ENCODE assay signal across 32 cellular contexts in genomic region chr2:166115589-166115988, GRCh38. TPM values are rescaled to one million over a fixed set of nuclear protein-coding genes. Genes with fewer than 3 reads are reported as not detected.
DNase-seq lines count a peak whose midpoint lies in the region; ATAC-seq, FAIRE-seq and TF ChIP-seq lines count a peak whose summit lies in the region.
"Had no signal": no experiment of that assay in that cellular context is flagged by ENCODE, and none has a peak within 500 bp of the region (broad histone marks: within the 10 kb centered on the region; RNA-seq: fewer than 3 reads in every experiment).

No MANE protein-coding gene starts in this region.

- no peak overlapping the region for H3K4me3 ChIP-seq in HepG2 (replicated peaks in 1 of 3; ENCODE audit: insufficient read depth in 1 of 3, low read depth in 2 of 3, low read length in 3 of 3)
- no peak overlapping the region for H3K4me3 ChIP-seq in right lobe of liver
- no peak overlapping the region for H3K4me3 ChIP-seq in OCI-LY3 (ENCODE audit: low read length)
- no peak overlapping the region for H3K4me3 ChIP-seq in lower leg skin (ENCODE audit: low read depth, poor library complexity, severe bottlenecking)
- H3K4me3 ChIP-seq: A549, breast epithelium, colonic mucosa, esophagus muscularis mucosa, hepatocyte, left lung, psoas muscle, skin epidermis, upper lobe of left lung had no signal

- H2AFZ ChIP-seq in HepG2 (ENCODE audit: low read length) (peak overlapping the region; percentile 30), OCI-LY3 (ENCODE audit: low read depth, low read length) (peak overlapping the region; percentile 87)
- H2AFZ ChIP-seq: hepatocyte had no signal

- H4K20me1 ChIP-seq in HepG2 (ENCODE audit: insufficient read depth, low read length) (no peaks in the 10 kb centered on the region), OCI-LY3 (ENCODE audit: insufficient read depth, low read length) (no peaks in the 10 kb centered on the region)

- no peak for TF ChIP-seq EP300 in HepG2 (IDR thresholded peaks at IDR 0.05; ENCODE audit: low read depth in 2 of 2, low read length in 2 of 2)
- TF ChIP-seq EP300 in HepG2 (CRISPR knock-in tag; IDR thresholded peaks at IDR 0.05; ENCODE audit: borderline replicate concordance), result no peak

- TF ChIP-seq RAD21 in HepG2 (CRISPR knock-in tag; IDR thresholded peaks at IDR 0.05), result no peak

- H3K9me3 ChIP-seq in HepG2 (ENCODE audit: low read length), result no peaks in the 10 kb centered on the region
- H3K9me3 ChIP-seq in right lobe of liver, result no peaks in the 10 kb centered on the region
- no peaks in the 10 kb centered on the region for H3K9me3 ChIP-seq in OCI-LY3 (ENCODE audit: insufficient read depth, low read length)
- H3K9me3 ChIP-seq: A549, colonic mucosa, psoas muscle, upper lobe of left lung had no signal

- TF ChIP-seq POLR2A in HepG2 (IDR thresholded peaks at IDR 0.05; ENCODE audit: insufficient read depth in 1 of 2, low read depth in 2 of 2, low read length in 2 of 2) (no peak), right lobe of liver (IDR thresholded peaks at IDR 0.05) (no peak), lower leg skin (IDR thresholded peaks at IDR 0.05) (no peak)

- DNase-seq in HepG2 (ENCODE audit: low spot score), result no peak
- no peak for DNase-seq in right lobe of liver
- DNase-seq in NCI-H1092 treated with DMSO at 0.1 percent for 48 hours (lab: John Stamatoyannopoulos, UW), result no peak
- no peak for DNase-seq in lower leg skin (ENCODE audit: low spot score in 2 of 2)
- DNase-seq: activated CD4-positive, alpha-beta T cell treated with anti-CD3 and anti-CD28 coated beads, Interleukin-2, amount 10 ng/mL, durations not matched to agents 24 days and 14 days; activated naive CD4-positive, alpha-beta T cell treated with anti-CD3 and anti-CD28 coated beads, Interleukin-2, amount 10 ng/mL, durations not matched to agents 7 days and 5 days; amniotic stem cell; CD8-positive, alpha-beta memory T cell; colonic mucosa; DMS153; immature natural killer cell; left lung; naive B cell; NCI-H1436; NCI-H2171; NCI-H524; psoas muscle; RPMI8226; upper lobe of left lung had no signal

- WGBS in HepG2 (ENCODE audit: low lambda C conversion rate), result 88% methylated on average over 4 of the region's 4 CpGs
- WGBS in right lobe of liver (ENCODE audit: insufficient coverage, low coverage, low lambda C conversion rate, missing lambda C conversion rate), result 59% methylated on average over 4 of the region's 4 CpGs
- 79 to 84% methylated on average over 4 of the region's 4 CpGs for WGBS in lower leg skin, 2 donors

- in situ Hi-C loops in HepG2 (cut with HindIII; ENCODE audit: extremely low pct_ligation_motif_present, low pct_unique_long_range_greater_than_20kb), result no loop called here

- H3K79me2 ChIP-seq in HepG2 (ENCODE audit: insufficient read depth, low read length) (no peaks in the 10 kb centered on the region), OCI-LY3 (ENCODE audit: low read length) (no peaks in the 10 kb centered on the region)
- H3K79me2 ChIP-seq: hepatocyte had no signal

- H3K27me3 ChIP-seq in HepG2 (ENCODE audit: control insufficient read depth in 1 of 2, insufficient read depth in 2 of 2, low read length in 2 of 2), result no peaks in the 10 kb centered on the region
- H3K27me3 ChIP-seq in right lobe of liver, result no peaks in the 10 kb centered on the region
- H3K27me3 ChIP-seq in OCI-LY3 (ENCODE audit: low read depth, low read length), result no peaks in the 10 kb centered on the region
- H3K27me3 ChIP-seq: breast epithelium, colonic mucosa, esophagus muscularis mucosa, hepatocyte, left lung, upper lobe of left lung had no signal

- H3K27ac ChIP-seq in HepG2 (ENCODE audit: extremely low read length, insufficient read depth, low read length) (no peak overlapping the region), right lobe of liver (no peak overlapping the region), OCI-LY3 (ENCODE audit: low read length) (no peak overlapping the region)
- H3K27ac ChIP-seq: A549, breast epithelium, colonic mucosa, esophagus muscularis mucosa, hepatocyte, left lung, psoas muscle, upper lobe of left lung, VCaP had no signal

- CTCF ChIA-PET in HepG2 (lab: Yijun Ruan, JAX; ENCODE audit: low intra/inter-chr PET ratio, low total read pairs), result no interaction called here

- no peak for ATAC-seq in HepG2
- ATAC-seq in right lobe of liver, result no peak
- peak; percentile 78 for ATAC-seq in HG03060 (IDR thresholded peaks at IDR 0.05; ENCODE audit: low read depth, unreplicated experiment)
- ATAC-seq in GM18502 (IDR thresholded peaks at IDR 0.05; ENCODE audit: poor library complexity, unreplicated experiment), result no peak
- no peak for ATAC-seq in HG03439 (IDR thresholded peaks at IDR 0.05; ENCODE audit: unreplicated experiment)
- ATAC-seq: A549, left lung, psoas muscle had no signal

- H3K9ac ChIP-seq in HepG2 (ENCODE audit: insufficient read depth, low read depth, low read length), result no peak overlapping the region
- H3K9ac ChIP-seq in OCI-LY3 (ENCODE audit: low read length), result no peak overlapping the region

- FAIRE-seq in HepG2 (lab: Jason Lieb, UNC), result no peak
- FAIRE-seq: A549, frontal cortex, GM18507 had no signal

- intact Hi-C loops in HepG2 (cut with micrococcal nuclease; ENCODE audit: unreplicated experiment) (no loop called here), right lobe of liver (cut with DNase I) (no loop called here), lower leg skin (cut with DNase I; ENCODE audit: low total_unique reads) (no loop called here)

- H3K4me2 ChIP-seq in HepG2 (ENCODE audit: low read depth, low read length) (no peak overlapping the region), OCI-LY3 (ENCODE audit: low read length) (peak overlapping the region; percentile 34)
- H3K4me2 ChIP-seq: A549, hepatocyte had no signal

- TF ChIP-seq CTCF in HepG2 (CRISPR knock-in tag; IDR thresholded peaks at IDR 0.05) (no peak), right lobe of liver (IDR thresholded peaks at IDR 0.05) (no peak), OCI-LY3 (IDR thresholded peaks at IDR 0.05; ENCODE audit: low read depth, low read length) (no peak), lower leg skin (IDR thresholded peaks at IDR 0.05) (no peak)

- POLR2A ChIA-PET in HepG2 (lab: Yijun Ruan, JAX), result no interaction called here

- no peaks in the 10 kb centered on the region for H3K4me1 ChIP-seq in HepG2 (ENCODE audit: insufficient read depth, low read length)
- no peaks in the 10 kb centered on the region for H3K4me1 ChIP-seq in right lobe of liver
- peaks cover 4% of the 10 kb centered on the region; the same call in 1 of the 2 replicates for H3K4me1 ChIP-seq in OCI-LY3 (ENCODE audit: low read length)
- H3K4me1 ChIP-seq: A549, breast epithelium, colonic mucosa, esophagus muscularis mucosa, left lung, psoas muscle, upper lobe of left lung had no signal

- no TSS peak for BruUV-seq in HepG2 (replicated peaks; lab: Mats Ljungman, UMichigan)

- H3K36me3 ChIP-seq in HepG2 (replicated peaks in 1 of 2; ENCODE audit: control insufficient read depth in 1 of 2, insufficient read depth in 2 of 2, low read length in 2 of 2) (no peaks in the 10 kb centered on the region), right lobe of liver (no peaks in the 10 kb centered on the region), OCI-LY3 (replicated peaks; ENCODE audit: low read depth, low read length) (no peaks in the 10 kb centered on the region)
- H3K36me3 ChIP-seq: colonic mucosa, esophagus muscularis mucosa, left lung, upper lobe of left lung had no signal

TF ChIP-seq in HepG2, 621 proteins besides CTCF, POLR2A, EP300 and RAD21:
- TF ChIP-seq SYNCRIP (IDR thresholded peaks at IDR 0.05; ENCODE audit: insufficient read depth, low read depth, low read length) (no peak), PHF8 (CRISPR knock-in tag; IDR thresholded peaks at IDR 0.05) (no peak), NR2C2 (CRISPR knock-in tag; IDR thresholded peaks at IDR 0.05; ENCODE audit: borderline replicate concordance) (no peak), ZNF446 (CRISPR knock-in tag; IDR thresholded peaks at IDR 0.05) (no peak), ZNF256 (CRISPR knock-in tag; conservative IDR thresholded peaks at IDR 0.05) (no peak)
- TF ChIP-seq, protein P1, sequence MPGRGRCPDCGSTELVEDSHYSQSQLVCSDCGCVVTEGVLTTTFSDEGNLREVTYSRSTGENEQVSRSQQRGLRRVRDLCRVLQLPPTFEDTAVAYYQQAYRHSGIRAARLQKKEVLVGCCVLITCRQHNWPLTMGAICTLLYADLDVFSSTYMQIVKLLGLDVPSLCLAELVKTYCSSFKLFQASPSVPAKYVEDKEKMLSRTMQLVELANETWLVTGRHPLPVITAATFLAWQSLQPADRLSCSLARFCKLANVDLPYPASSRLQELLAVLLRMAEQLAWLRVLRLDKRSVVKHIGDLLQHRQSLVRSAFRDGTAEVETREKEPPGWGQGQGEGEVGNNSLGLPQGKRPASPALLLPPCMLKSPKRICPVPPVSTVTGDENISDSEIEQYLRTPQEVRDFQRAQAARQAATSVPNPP (CRISPR knock-in tag; IDR thresholded peaks at IDR 0.05), result no peak

RNA-seq across cellular contexts. Expression of gene SCN1A, which starts 12.2 kb away (rescaled TPM):
- total RNA-seq in HepG2 (2016; rRNA removed; fragmentation: Illumina TruSeq; extraction: Trizol) (19.6 and 39.4 TPM in 2 replicates), right lobe of liver (not detected), lower leg skin (under 1 TPM in 1 of 4 donors, not detected in 3; 0.04 TPM)
- total RNA-seq in HepG2 (2016; cell fraction: cytosol; rRNA removed; fragmentation: Illumina TruSeq; extraction: Trizol; ENCODE audit: low read depth), result 2.4 and 3.5 TPM in 2 replicates
- total RNA-seq in HepG2 (2016; cell fraction: insoluble cytoplasmic fraction; rRNA removed; fragmentation: Illumina TruSeq; extraction: Trizol), result 19.3 and 35.5 TPM in 2 replicates
- total RNA-seq in HepG2 (2016; cell fraction: membrane; rRNA removed; fragmentation: Illumina TruSeq; extraction: Trizol), result 5.8 and 8.3 TPM in 2 replicates
- 141 and 149 TPM in 2 replicates for total RNA-seq in HepG2 (2016; cell fraction: nucleus; rRNA removed; fragmentation: Illumina TruSeq; extraction: Trizol)
- 14.9 and 19.9 TPM in 2 replicates for polyA plus RNA-seq in HepG2 (2011; rRNA removed)
- polyA plus RNA-seq in HepG2 (2011; cell fraction: cytosol; rRNA removed), result 2.7 and 3.9 TPM in 2 replicates
- 47.7 and 48.1 TPM in 2 replicates for polyA plus RNA-seq in HepG2 (2011; cell fraction: nucleus; rRNA removed)
- polyA plus RNA-seq in HepG2 (2012), result 15.2 and 31.7 TPM in 2 replicates
- 0.17 and 0.38 TPM in 2 replicates for polyA plus RNA-seq in HepG2 (2016; cell fraction: cytosol; fragmentation: Illumina TruSeq; extraction: Trizol; ENCODE audit: low read depth)
- 6.1 and 6.6 TPM in 2 replicates for polyA plus RNA-seq in HepG2 (2016; cell fraction: insoluble cytoplasmic fraction; fragmentation: Illumina TruSeq; extraction: Trizol; ENCODE audit: low read depth)
- 0.72 and 1.3 TPM in 2 replicates for polyA plus RNA-seq in HepG2 (2016; cell fraction: membrane; fragmentation: Illumina TruSeq; extraction: Trizol; ENCODE audit: low read depth)
- 138 and 145 TPM in 2 replicates for polyA plus RNA-seq in HepG2 (2016; cell fraction: nucleus; fragmentation: Illumina TruSeq; extraction: Trizol; ENCODE audit: insufficient read depth, low read depth)
- polyA minus RNA-seq in HepG2 (2011; rRNA and poly(A)+ RNA removed; ENCODE audit: low replicate concordance), result 0.14 and 28.2 TPM in 2 replicates
- 7.8 and 8.3 TPM in 2 replicates for polyA minus RNA-seq in HepG2 (2011; cell fraction: cytosol; rRNA and poly(A)+ RNA removed)
- polyA minus RNA-seq in HepG2 (2011; cell fraction: nucleus; rRNA and poly(A)+ RNA removed), result 174 and 195 TPM in 2 replicates
- total RNA-seq: activated CD4-positive, alpha-beta T cell treated with anti-CD3 and anti-CD28 coated beads, Interleukin-2, amount 10 ng/mL, durations not matched to agents 24 days and 14 days; breast epithelium; CD8-positive, alpha-beta memory T cell; mesenteric fat pad; psoas muscle had no signal
- polyA plus RNA-seq: A549; CD8-positive, alpha-beta memory T cell; hepatocyte; immature natural killer cell had no signal
